ENCODE assay signal across 14 cellular contexts in genomic region chr16:27441998-27442397, GRCh38.
"Had no signal": no experiment of that assay in that cellular context is flagged by ENCODE, and none has a peak within 500 bp of the region (broad histone marks: within the 10 kb centered on the region; RNA-seq: fewer than 3 reads in every experiment).

No MANE protein-coding gene starts in this region.

- ATAC-seq: activated naive CD8-positive, alpha-beta T cell treated with anti-CD3 and anti-CD28 coated beads, Interleukin-2, amount 50 U/mL, for 24 hours; gastroesophageal sphincter; left lung; stimulated activated effector memory CD8-positive, alpha-beta T cell treated with anti-CD3 and anti-CD28 coated beads, Interleukin-12 subunit alpha, Interleukin-12 subunit beta, amount 100 ng/mL, for 72 hours had no signal

- H3K9me3 Mint-ChIP-seq: activated naive CD8-positive, alpha-beta T cell treated with anti-CD3 and anti-CD28 coated beads, Interleukin-2, amount 50 U/mL, for 24 hours; neural crest cell; stimulated activated effector memory CD8-positive, alpha-beta T cell treated with anti-CD3 and anti-CD28 coated beads, Interleukin-12 subunit alpha, Interleukin-12 subunit beta, amount 100 ng/mL, for 72 hours had no signal

- FAIRE-seq: islet of Langerhans had no signal

- DNase-seq: activated CD4-positive, alpha-beta T cell treated with anti-CD3 and anti-CD28 coated beads, Interleukin-2, amount 50 U/mL, for 1 hour; activated naive CD4-positive, alpha-beta T cell; activated naive CD8-positive, alpha-beta T cell treated with anti-CD3 and anti-CD28 coated beads, Interleukin-2, amount 50 U/mL, for 24 hours; cerebellar nuclear complex; mammary epithelial cell; substantia nigra; T-helper 9 cell; transverse colon had no signal

- H3K27me3 Mint-ChIP-seq: activated naive CD8-positive, alpha-beta T cell treated with anti-CD3 and anti-CD28 coated beads, Interleukin-2, amount 50 U/mL, for 24 hours had no signal

- H3K4me3 Mint-ChIP-seq: activated naive CD8-positive, alpha-beta T cell treated with anti-CD3 and anti-CD28 coated beads, Interleukin-2, amount 50 U/mL, for 24 hours; activated T-helper 1 cell treated with anti-CD3 and anti-CD28 coated beads, Interleukin-12 subunit alpha, Interleukin-12 subunit beta, Interleukin-2, Interleukin-4 antibody, amounts not matched to agents 30 ng/mL and 10 ng/mL and 1 ng/mL, durations not matched to agents 14 hours and 24 hours and 36 hours; neural crest cell; stimulated activated effector memory CD8-positive, alpha-beta T cell treated with anti-CD3 and anti-CD28 coated beads, Interleukin-12 subunit alpha, Interleukin-12 subunit beta, amount 100 ng/mL, for 72 hours had no signal

- H3K27ac Mint-ChIP-seq: activated T-helper 1 cell treated with anti-CD3 and anti-CD28 coated beads, Interleukin-12 subunit alpha, Interleukin-12 subunit beta, Interleukin-2, Interleukin-4 antibody, amounts not matched to agents 30 ng/mL and 10 ng/mL and 1 ng/mL, durations not matched to agents 14 hours and 24 hours and 36 hours; stimulated activated effector memory CD8-positive, alpha-beta T cell treated with anti-CD3 and anti-CD28 coated beads, Interleukin-12 subunit alpha, Interleukin-12 subunit beta, amount 100 ng/mL, for 72 hours had no signal
